Comparison of ENCODE assay signal across 18 cellular contexts in the genomic region with DNA sequence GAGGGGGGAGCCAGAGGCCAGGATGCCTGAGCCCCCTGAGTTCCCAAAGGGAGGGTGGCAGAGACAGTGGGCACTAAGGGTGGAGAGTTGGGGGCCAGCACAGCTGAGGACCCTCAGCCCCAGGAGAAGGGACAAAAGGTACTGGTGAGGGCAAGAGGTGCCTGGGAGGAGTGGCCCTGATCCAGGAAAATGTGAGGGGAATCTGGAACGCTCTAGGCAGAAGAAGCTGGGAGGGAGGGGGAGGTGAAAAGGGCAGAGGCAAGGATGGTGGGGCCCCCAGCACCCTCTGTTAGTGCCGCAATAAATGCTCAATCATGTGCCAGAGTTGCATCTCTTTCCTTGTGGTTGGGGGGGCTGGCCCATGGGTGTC. TPM values are rescaled to one million over a fixed set of nuclear protein-coding genes. Genes with fewer than 3 reads are reported as not detected.
A peak's percentile ranks its signal among the peaks of the same experiment; 100 is the strongest.
DNase-seq lines count a peak whose midpoint lies in the region; ATAC-seq, FAIRE-seq and TF ChIP-seq lines count a peak whose summit lies in the region.
"Had no signal": no experiment of that assay in that cellular context is flagged by ENCODE, and none has a peak within 500 bp of the region (broad histone marks: within the 10 kb centered on the region; RNA-seq: fewer than 3 reads in every experiment).

No MANE protein-coding gene starts in this region.

- intact Hi-C loops in heart left ventricle (cut with DNase I) (loop anchor here in 2 of 10 donors (5.0 to 10.0 kb wide), 2 partner anchors 44 to 649 kb away; no protein-coding TSS in a partner anchor), cardiac septum (cut with DNase I) (loop anchor here (5.0 kb wide), 1 partner anchor 66 kb away; the partner anchor contains the start of gene MIEN1), upper lobe of right lung (cut with DNase I) (no loop called here)

- TF ChIP-seq POLR2A in heart left ventricle (IDR thresholded peaks at IDR 0.05) (peak in 1 of 2 donors; percentile 45), H54 (IDR thresholded peaks at IDR 0.05; ENCODE audit: low read depth, low read length) (no peak)

- no peak for FAIRE-seq in astrocyte (lab: Jason Lieb, UNC)
- no peak for FAIRE-seq in H54 (lab: Jason Lieb, UNC)
- FAIRE-seq: GM18507, keratinocyte had no signal

- H3K4me1 Mint-ChIP-seq in astrocyte (ENCODE audit: low read depth, unreplicated experiment) = peaks cover 7% of the 10 kb centered on the region

- H3K4me1 ChIP-seq in heart left ventricle = peaks cover 10 to 92% (median 51%) of the 10 kb centered on the region in 12 donors
- peaks cover 5% of the 10 kb centered on the region for H3K4me1 ChIP-seq in astrocyte (ENCODE audit: insufficient read depth, low read length)
- H3K4me1 ChIP-seq in upper lobe of right lung = peaks cover 50% of the 10 kb centered on the region

- H3K4me3 Mint-ChIP-seq in astrocyte (ENCODE audit: unreplicated experiment) = no peak overlapping the region
- H3K4me3 Mint-ChIP-seq: activated naive CD8-positive, alpha-beta T cell treated with anti-CD3 and anti-CD28 coated beads, Interleukin-2, amount 10 ng/mL, durations not matched to agents 7 days and 5 days had no signal

- H4K20me1 ChIP-seq in astrocyte (ENCODE audit: insufficient read depth, low read length) = peaks cover 17% of the 10 kb centered on the region

- H2AFZ ChIP-seq in astrocyte (ENCODE audit: low read depth, low read length) = no peak overlapping the region

- 21 to 32% (median 25%) methylated on average over 2 of the region's 2 CpGs for WGBS in heart left ventricle, 4 donors

- H3K4me3 ChIP-seq in heart left ventricle (peak overlapping the region; percentile 50 to 78 (median 64)), astrocyte (ENCODE audit: insufficient read depth, low read depth, low read length) (no peak overlapping the region), upper lobe of right lung (no peak overlapping the region)
- H3K4me3 ChIP-seq: testis had no signal

- no peak overlapping the region for H3K9ac ChIP-seq in astrocyte (ENCODE audit: low read length)

- DNase-seq in heart left ventricle (no peak), cardiac septum (ENCODE audit: low spot score) (no peak), astrocyte (ENCODE audit: low read depth) (no peak), medulla oblongata (ENCODE audit: extremely low spot score) (peak; percentile 35), upper lobe of right lung (no peak), H54 (ENCODE audit: insufficient read length, low spot score) (no peak)
- DNase-seq: activated CD4-positive, alpha-beta T cell treated with anti-CD3 and anti-CD28 coated beads for 1 hour; activated naive CD8-positive, alpha-beta T cell treated with anti-CD3 and anti-CD28 coated beads, Interleukin-2, amount 10 ng/mL, durations not matched to agents 7 days and 5 days; NCI-H2029 treated with DMSO at 0.1 percent for 48 hours; NCI-H526 treated with DMSO at 0.1 percent for 48 hours; stimulated activated CD4-positive, alpha-beta T cell treated with anti-CD3 and anti-CD28 coated beads, Interleukin-1b, Interleukin-23, amount 100 ng/mL, for 48 hours had no signal

- ATAC-seq in heart left ventricle (peak in 2 of 4 donors; percentile 1 to 2), upper lobe of right lung (no peak), HG02885 (IDR thresholded peaks at IDR 0.05; ENCODE audit: poor library complexity, unreplicated experiment) (no peak), GM18867 (IDR thresholded peaks at IDR 0.05; ENCODE audit: unreplicated experiment) (no peak)

- H3K9me3 Mint-ChIP-seq in astrocyte (ENCODE audit: unreplicated experiment) = no peaks in the 10 kb centered on the region
- H3K9me3 Mint-ChIP-seq: activated naive CD8-positive, alpha-beta T cell treated with anti-CD3 and anti-CD28 coated beads, Interleukin-2, amount 10 ng/mL, durations not matched to agents 7 days and 5 days had no signal

- no peak overlapping the region for H3K4me2 ChIP-seq in astrocyte (ENCODE audit: low read length)

- H3K9me3 ChIP-seq in heart left ventricle (no peaks in the 10 kb centered on the region), astrocyte (ENCODE audit: insufficient read depth, low read depth, low read length) (no peaks in the 10 kb centered on the region), upper lobe of right lung (no peaks in the 10 kb centered on the region)
- H3K9me3 ChIP-seq: testis had no signal

- peaks cover 0 to 14% (median 0%) of the 10 kb centered on the region in 9 donors for H3K36me3 ChIP-seq in heart left ventricle
- no peaks in the 10 kb centered on the region for H3K36me3 ChIP-seq in astrocyte (ENCODE audit: insufficient read depth, low read length)
- peaks cover 14% of the 10 kb centered on the region for H3K36me3 ChIP-seq in upper lobe of right lung

- H3K27ac ChIP-seq in heart left ventricle (peak overlapping the region; percentile 85 to 99 (median 96)), astrocyte (ENCODE audit: low read depth, low read length) (no peak overlapping the region), upper lobe of right lung (peak overlapping the region; percentile 11)
- H3K27ac ChIP-seq: testis had no signal

- peaks cover 1% of the 10 kb centered on the region for H3K36me3 Mint-ChIP-seq in astrocyte (ENCODE audit: low read depth, unreplicated experiment)
- H3K36me3 Mint-ChIP-seq: activated naive CD8-positive, alpha-beta T cell treated with anti-CD3 and anti-CD28 coated beads, Interleukin-2, amount 10 ng/mL, durations not matched to agents 7 days and 5 days had no signal

- TF ChIP-seq CTCF in heart left ventricle (IDR thresholded peaks at IDR 0.05) = no peak
- no peak for TF ChIP-seq CTCF in astrocyte (IDR thresholded peaks at IDR 0.05; ENCODE audit: insufficient read depth, low read depth, low read length)
- no peak for TF ChIP-seq CTCF in upper lobe of right lung (IDR thresholded peaks at IDR 0.05)

- H3K79me2 ChIP-seq in astrocyte (ENCODE audit: insufficient read depth, low read length) = no peaks in the 10 kb centered on the region

- peaks cover 22% of the 10 kb centered on the region for H3K27me3 Mint-ChIP-seq in astrocyte (ENCODE audit: low read depth, unreplicated experiment)

- H3K27ac Mint-ChIP-seq in astrocyte (ENCODE audit: unreplicated experiment) = peak overlapping the region; percentile 77
- H3K27ac Mint-ChIP-seq: activated naive CD8-positive, alpha-beta T cell treated with anti-CD3 and anti-CD28 coated beads, Interleukin-2, amount 10 ng/mL, durations not matched to agents 7 days and 5 days had no signal

- H3K27me3 ChIP-seq in heart left ventricle (peaks cover 0 to 36% (median 11%) of the 10 kb centered on the region in 9 donors), astrocyte (ENCODE audit: insufficient read depth, low read length) (peaks cover 26% of the 10 kb centered on the region), upper lobe of right lung (peaks cover 49% of the 10 kb centered on the region)
- H3K27me3 ChIP-seq: testis had no signal

RNA-seq across cellular contexts. Expression of gene TCAP, which starts 1.1 kb away (rescaled TPM):
- total RNA-seq in heart left ventricle = 1,000 to 10,000 TPM; 2,428 to 9,343 (median 4,137) TPM
- polyA plus RNA-seq in heart left ventricle = 1,000 to 10,000 TPM; 2,028 to 5,784 TPM
- 4,725 TPM for total RNA-seq in cardiac septum
- 0.98 and 1.4 TPM in 2 replicates for total RNA-seq in astrocyte
- total RNA-seq in upper lobe of right lung = 5.3 TPM

RNA-seq across cellular contexts. Expression of gene PNMT, which starts 2.0 kb away (rescaled TPM):
- total RNA-seq in heart left ventricle (1 to 10 TPM; 2.4 to 7.9 (median 6.0) TPM), cardiac septum (10.9 TPM), astrocyte (0.59 and 1.5 TPM in 2 replicates), upper lobe of right lung (4.3 TPM)
- polyA plus RNA-seq in heart left ventricle = 10 to 100 TPM; 13.0 to 15.6 TPM
- total RNA-seq: activated naive CD8-positive, alpha-beta T cell treated with anti-CD3 and anti-CD28 coated beads, Interleukin-2, amount 10 ng/mL, durations not matched to agents 7 days and 5 days; glomerular endothelial cell; T-helper 1 cell treated with Interleukin-12 subunit alpha and Interleukin-12 subunit beta and Interleukin-4 antibody, amounts not matched to agents 30 ng/mL and 1 ng/mL, for 36 hours had no signal
- polyA plus RNA-seq: keratinocyte had no signal

RNA-seq across cellular contexts. Expression of gene PGAP3, which starts 21.6 kb away (rescaled TPM):
- total RNA-seq in heart left ventricle = 10 to 100 TPM in 7 of 9 donors, 1 to 10 TPM in 2; 8.0 to 18.8 (median 13.1) TPM
- polyA plus RNA-seq in heart left ventricle = 10 to 100 TPM; 13.3 to 13.8 TPM
- 15.3 TPM for total RNA-seq in cardiac septum
- total RNA-seq in astrocyte = 12.2 and 15.6 TPM in 2 replicates
- 24.5 TPM for total RNA-seq in upper lobe of right lung

RNA-seq across cellular contexts. Expression of gene STARD3, which starts 29.3 kb away (rescaled TPM):
- total RNA-seq in heart left ventricle (10 to 100 TPM; 14.1 to 36.5 (median 19.3) TPM), cardiac septum (21.9 TPM), astrocyte (51.2 and 62.1 TPM in 2 replicates), upper lobe of right lung (78.2 TPM)
- 10 to 100 TPM; 24.2 to 57.2 TPM for polyA plus RNA-seq in heart left ventricle

RNA-seq across cellular contexts. Expression of gene ERBB2, which starts 33.6 kb away (rescaled TPM):
- total RNA-seq in heart left ventricle (10 to 100 TPM; 51.4 to 95.1 (median 79.3) TPM), cardiac septum (84.4 TPM), astrocyte (64.0 and 70.4 TPM in 2 replicates), upper lobe of right lung (97.5 TPM)
- polyA plus RNA-seq in heart left ventricle = 10 to 100 TPM; 29.7 to 77.4 TPM

Comparison
In these comparisons a context has a peak if more than half of its experiments do, and no peak if none do; other contexts are left out.
1. H3K4me3 ChIP-seq: peak in heart left ventricle (12 of 12); none in astrocyte (single experiment) and upper lobe of right lung (single experiment).
2. RNA of gene TCAP, which starts 1.1 kb away (total RNA-seq): 4,725 TPM in cardiac septum (single experiment) and 2,428 to 9,343 TPM in heart left ventricle; 5.3 TPM in upper lobe of right lung (single experiment) and 0.98 to 1.4 TPM in astrocyte; every median in the first group is over 100 times any median in the second.